In genomic region chr6:93678841-93679454, GRCh38 we compare ENCODE assay signal across 19 cellular contexts.
DNase-seq lines count a peak whose midpoint lies in the region; ATAC-seq and TF ChIP-seq lines count a peak whose summit lies in the region.
"Had no signal": no experiment of that assay in that cellular context is flagged by ENCODE, and none has a peak within 500 bp of the region (broad histone marks: within the 10 kb centered on the region; RNA-seq: fewer than 3 reads in every experiment).

No MANE protein-coding gene starts in this region.

- H3K9ac ChIP-seq in Loucy (ENCODE audit: low read depth, low read length, poor library complexity, severe bottlenecking) (no peak overlapping the region), neural progenitor cell (no peak overlapping the region)
- H3K9ac ChIP-seq: KMS-11, parathyroid adenoma had no signal

- no peaks in the 10 kb centered on the region for H3K36me3 Mint-ChIP-seq in activated CD4-positive, alpha-beta T cell treated with anti-CD3 and anti-CD28 coated beads, Interleukin-2, amount 10 ng/mL, durations not matched to agents 24 days and 14 days (ENCODE audit: low read depth)
- no peaks in the 10 kb centered on the region for H3K36me3 Mint-ChIP-seq in neural progenitor cell
- H3K36me3 Mint-ChIP-seq: mesothelial cell of epicardium had no signal

- DNase-seq in ACHN (peak; percentile 55), astrocyte of the spinal cord (ENCODE audit: low read depth, low spot score) (peak; percentile 35), medulla oblongata (ENCODE audit: extremely low spot score) (peak; percentile 24), neural progenitor cell (ENCODE audit: low spot score) (no peak), SIG-M5 (lab: John Stamatoyannopoulos, UW) (no peak), lower lobe of right lung (no peak)
- no peak for DNase-seq in activated CD4-positive, alpha-beta T cell treated with anti-CD3 and anti-CD28 coated beads, Interleukin-2, amount 10 ng/mL, durations not matched to agents 24 days and 14 days
- DNase-seq: activated effector memory CD4-positive, alpha-beta T cell treated with Interleukin-2 at 50 U/mL for 16 hours; effector memory CD8-positive, alpha-beta T cell; EL; HFFc6; NCI-H1694 treated with DMSO at 0.1 percent for 48 hours had no signal

- H3K4me3 ChIP-seq in Loucy (ENCODE audit: low read length, poor library complexity, severe bottlenecking) (no peak overlapping the region), astrocyte of the spinal cord (ENCODE audit: low read depth, low read length) (no peak overlapping the region), neural progenitor cell (no peak overlapping the region), lower lobe of right lung (no peak overlapping the region)
- H3K4me3 ChIP-seq: GM12878, SJSA1 had no signal

- no peak overlapping the region for H3K27ac Mint-ChIP-seq in activated CD4-positive, alpha-beta T cell treated with anti-CD3 and anti-CD28 coated beads, Interleukin-2, amount 10 ng/mL, durations not matched to agents 24 days and 14 days
- no peak overlapping the region for H3K27ac Mint-ChIP-seq in neural progenitor cell
- H3K27ac Mint-ChIP-seq: effector memory CD8-positive, alpha-beta T cell; HFFc6; mesothelial cell of epicardium had no signal

- no peaks in the 10 kb centered on the region for H3K4me1 Mint-ChIP-seq in activated CD4-positive, alpha-beta T cell treated with anti-CD3 and anti-CD28 coated beads, Interleukin-2, amount 10 ng/mL, durations not matched to agents 24 days and 14 days
- H3K4me1 Mint-ChIP-seq in neural progenitor cell: peaks cover 20% of the 10 kb centered on the region

- no peaks in the 10 kb centered on the region for H3K27me3 ChIP-seq in Loucy (ENCODE audit: insufficient read depth, low read length, poor library complexity, severe bottlenecking)
- no peaks in the 10 kb centered on the region for H3K27me3 ChIP-seq in neural progenitor cell
- no peaks in the 10 kb centered on the region for H3K27me3 ChIP-seq in lower lobe of right lung (ENCODE audit: low read depth)
- H3K27me3 ChIP-seq: foreskin keratinocyte, SJSA1 had no signal

- no peaks in the 10 kb centered on the region for H3K9me2 ChIP-seq in Loucy (replicated peaks; ENCODE audit: low read depth, low read length)

- no peaks in the 10 kb centered on the region for H3F3A ChIP-seq in Loucy (ENCODE audit: low read depth)
- no peaks in the 10 kb centered on the region for H3F3A ChIP-seq in neural progenitor cell (ENCODE audit: low read depth)

- H4K20me1 ChIP-seq in Loucy (ENCODE audit: insufficient read depth, low read length, poor library complexity, severe bottlenecking) (no peaks in the 10 kb centered on the region), neural progenitor cell (ENCODE audit: low read depth) (no peaks in the 10 kb centered on the region)

- no peaks in the 10 kb centered on the region for H3K27me3 Mint-ChIP-seq in activated CD4-positive, alpha-beta T cell treated with anti-CD3 and anti-CD28 coated beads, Interleukin-2, amount 10 ng/mL, durations not matched to agents 24 days and 14 days
- no peaks in the 10 kb centered on the region for H3K27me3 Mint-ChIP-seq in neural progenitor cell (ENCODE audit: insufficient read depth, low read depth)
- H3K27me3 Mint-ChIP-seq: effector memory CD8-positive, alpha-beta T cell had no signal

- peak overlapping the region; percentile 29 for H3K4me2 ChIP-seq in Loucy (ENCODE audit: low read depth, low read length, poor library complexity, severe bottlenecking)
- no peak overlapping the region for H3K4me2 ChIP-seq in neural progenitor cell
- H3K4me2 ChIP-seq: KMS-11 had no signal

- H3K4me1 ChIP-seq in Loucy (ENCODE audit: insufficient read depth, low read length, poor library complexity, severe bottlenecking): peaks cover 11% of the 10 kb centered on the region
- H3K4me1 ChIP-seq in neural progenitor cell: no peaks in the 10 kb centered on the region
- H3K4me1 ChIP-seq in lower lobe of right lung: no peaks in the 10 kb centered on the region
- H3K4me1 ChIP-seq: foreskin keratinocyte, parathyroid adenoma, SJSA1 had no signal

- intact Hi-C loops in activated CD4-positive, alpha-beta T cell treated with anti-CD3 and anti-CD28 coated beads, Interleukin-2, amount 10 ng/mL, durations not matched to agents 24 days and 14 days (cut with micrococcal nuclease): no loop called here
- intact Hi-C loops in lower lobe of right lung (cut with DNase I): no loop called here

- H3K79me2 ChIP-seq in Loucy (ENCODE audit: insufficient read depth, low read length) (no peaks in the 10 kb centered on the region), neural progenitor cell (ENCODE audit: low read depth) (no peaks in the 10 kb centered on the region)
- H3K79me2 ChIP-seq: parathyroid adenoma had no signal

- H3K9me3 ChIP-seq in Loucy (ENCODE audit: insufficient read depth, low read depth, low read length) (no peaks in the 10 kb centered on the region), neural progenitor cell (ENCODE audit: low read depth) (no peaks in the 10 kb centered on the region), lower lobe of right lung (no peaks in the 10 kb centered on the region)
- H3K9me3 ChIP-seq: SJSA1 had no signal

- in situ Hi-C loops in ACHN (cut with HindIII; ENCODE audit: low pct_ligation_motif_present, low pct_unique_long_range_greater_than_20kb, low sequenced_read_pairs) (no loop called here), astrocyte of the spinal cord (cut with HindIII; ENCODE audit: low sequenced_read_pairs) (no loop called here)

- H3K36me3 ChIP-seq in Loucy (ENCODE audit: insufficient read depth, low read length) (no peaks in the 10 kb centered on the region), neural progenitor cell (no peaks in the 10 kb centered on the region), lower lobe of right lung (no peaks in the 10 kb centered on the region)
- H3K36me3 ChIP-seq: SJSA1 had no signal

- no peak for TF ChIP-seq CTCF in Loucy (conservative IDR thresholded peaks at IDR 0.05; ENCODE audit: low read length)
- no peak for TF ChIP-seq CTCF in astrocyte of the spinal cord (IDR thresholded peaks at IDR 0.05; ENCODE audit: low read depth, low read length)
- TF ChIP-seq CTCF in neural progenitor cell (IDR thresholded peaks at IDR 0.05): no peak
- no peak for TF ChIP-seq CTCF in lower lobe of right lung (IDR thresholded peaks at IDR 0.05)

- H2AFZ ChIP-seq in Loucy (ENCODE audit: low read length) (no peak overlapping the region), neural progenitor cell (replicated peaks) (no peak overlapping the region)
- H2AFZ ChIP-seq: parathyroid adenoma had no signal

- ATAC-seq in lower lobe of right lung: no peak
- ATAC-seq: effector memory CD8-positive, alpha-beta T cell; foreskin keratinocyte; GM12878 had no signal

- H3K27ac ChIP-seq in neural progenitor cell: no peak overlapping the region
- no peak overlapping the region for H3K27ac ChIP-seq in lower lobe of right lung
- H3K27ac ChIP-seq: foreskin keratinocyte, KMS-11, parathyroid adenoma, SJSA1 had no signal

- no peak overlapping the region for H3K4me3 Mint-ChIP-seq in activated CD4-positive, alpha-beta T cell treated with anti-CD3 and anti-CD28 coated beads, Interleukin-2, amount 10 ng/mL, durations not matched to agents 24 days and 14 days
- H3K4me3 Mint-ChIP-seq in neural progenitor cell: no peak overlapping the region
- H3K4me3 Mint-ChIP-seq: effector memory CD8-positive, alpha-beta T cell; HFFc6; mesothelial cell of epicardium had no signal

- no peaks in the 10 kb centered on the region for H3K9me3 Mint-ChIP-seq in activated CD4-positive, alpha-beta T cell treated with anti-CD3 and anti-CD28 coated beads, Interleukin-2, amount 10 ng/mL, durations not matched to agents 24 days and 14 days
- no peaks in the 10 kb centered on the region for H3K9me3 Mint-ChIP-seq in neural progenitor cell

Comparison
In these comparisons a context has a peak if more than half of its experiments do, and no peak if none do; other contexts are left out.
1. DNase-seq: peak in ACHN (single experiment), astrocyte of the spinal cord (single experiment) and medulla oblongata (single experiment); none in activated CD4-positive, alpha-beta T cell treated with anti-CD3 and anti-CD28 coated beads, Interleukin-2, amount 10 ng/mL, durations not matched to agents 24 days and 14 days (single experiment), neural progenitor cell (single experiment), SIG-M5 (single experiment) and lower lobe of right lung (single experiment).